Comparison of ENCODE assay signal across 8 cellular contexts in genomic region chr6:66403965-66404364, GRCh38.
"Had no signal": no experiment of that assay in that cellular context is flagged by ENCODE, and none has a peak within 500 bp of the region (broad histone marks: within the 10 kb centered on the region; RNA-seq: fewer than 3 reads in every experiment).

No MANE protein-coding gene starts in this region.

- H3K9me3 ChIP-seq: HAP-1 had no signal

- DNase-seq: GM23248, GOT3, H7, HFFc6, IMR-90 had no signal

- H3K36me3 ChIP-seq: HAP-1 had no signal

- H3K4me3 ChIP-seq: GM23248, HAP-1, K562 had no signal

- ATAC-seq: HCT116, K562 had no signal

- H2AFZ ChIP-seq: GM23248 had no signal

- H3K27ac ChIP-seq: GM23248 had no signal

- H3K4me1 ChIP-seq: HAP-1 had no signal

- H3K9ac ChIP-seq: GM23248 had no signal
